7 cellular contexts compared by ENCODE assay signal in genomic region chr6:149319413-149319812, GRCh38. TPM values are rescaled to one million over a fixed set of nuclear protein-coding genes. Genes with fewer than 3 reads are reported as not detected.
DNase-seq lines count a peak whose midpoint lies in the region; ATAC-seq and TF ChIP-seq lines count a peak whose summit lies in the region.

No MANE protein-coding gene starts in this region.

- H3K27ac Mint-ChIP-seq in activated naive CD8-positive, alpha-beta T cell = peak overlapping the region; percentile 98
- H3K27ac Mint-ChIP-seq in immature natural killer cell = peak overlapping the region; percentile 75 to 94 (median 84)
- peak overlapping the region; percentile 96 to 97 for H3K27ac Mint-ChIP-seq in stimulated activated naive CD8-positive, alpha-beta T cell treated with anti-CD3 and anti-CD28 coated beads, Interleukin-15, amount 100 ng/mL, for 72 hours

- no peak overlapping the region for H4K5ac ChIP-seq in mesendoderm (ENCODE audit: low read length)

- H3K9ac ChIP-seq in mesendoderm (ENCODE audit: low read length) = no peak overlapping the region

- peak overlapping the region; percentile 93 for H3K4me3 Mint-ChIP-seq in activated naive CD8-positive, alpha-beta T cell
- peak overlapping the region; percentile 84 to 92 (median 89) for H3K4me3 Mint-ChIP-seq in immature natural killer cell
- peak overlapping the region; percentile 80 to 85 for H3K4me3 Mint-ChIP-seq in stimulated activated naive CD8-positive, alpha-beta T cell treated with anti-CD3 and anti-CD28 coated beads, Interleukin-15, amount 100 ng/mL, for 72 hours

- no peaks in the 10 kb centered on the region for H3K27me3 ChIP-seq in mesendoderm (ENCODE audit: insufficient read depth, low read length, poor library complexity)

- DNase-seq in HFF-Myc (ENCODE audit: extremely low read depth, low read depth) (no peak), immature natural killer cell (no peak), mesendoderm (no peak), NCI-H1417 (lab: John Stamatoyannopoulos, UW) (no peak), HEK293T (ENCODE audit: extremely low spot score) (no peak)
- DNase-seq in stimulated activated naive CD8-positive, alpha-beta T cell treated with anti-CD3 and anti-CD28 coated beads, Interleukin-15, amount 100 ng/mL, for 72 hours = no peak

- no peak overlapping the region for H4K8ac ChIP-seq in mesendoderm (ENCODE audit: low read depth, low read length)

- no peaks in the 10 kb centered on the region for H3K79me1 ChIP-seq in mesendoderm (ENCODE audit: low read length)

- no peak for TF ChIP-seq CTCF in HFF-Myc (IDR thresholded peaks at IDR 0.05; ENCODE audit: low read depth, low read length, missing control alignments)

- H3K9me3 Mint-ChIP-seq in activated naive CD8-positive, alpha-beta T cell (ENCODE audit: low read depth) = no peaks in the 10 kb centered on the region
- no peaks in the 10 kb centered on the region for H3K9me3 Mint-ChIP-seq in immature natural killer cell
- H3K9me3 Mint-ChIP-seq in stimulated activated naive CD8-positive, alpha-beta T cell treated with anti-CD3 and anti-CD28 coated beads, Interleukin-15, amount 100 ng/mL, for 72 hours = no peaks in the 10 kb centered on the region

- H3K4me2 ChIP-seq in mesendoderm (ENCODE audit: low read length) = no peak overlapping the region

- no peak overlapping the region for H2AK5ac ChIP-seq in mesendoderm (ENCODE audit: low read length)

- no peak overlapping the region for H3K4ac ChIP-seq in mesendoderm (ENCODE audit: low read depth, low read length)

- peaks cover 2% of the 10 kb centered on the region for H3K36me3 Mint-ChIP-seq in activated naive CD8-positive, alpha-beta T cell
- no peaks in the 10 kb centered on the region for H3K36me3 Mint-ChIP-seq in immature natural killer cell

- CTCF ChIA-PET in HEK293T (lab: Yijun Ruan, JAX) = no interaction called here

- H3K27me3 Mint-ChIP-seq in activated naive CD8-positive, alpha-beta T cell = no peaks in the 10 kb centered on the region
- peaks cover 3 to 8% (median 4%) of the 10 kb centered on the region in 3 donors for H3K27me3 Mint-ChIP-seq in immature natural killer cell (ENCODE audit: low read depth in 3 of 3)
- H3K27me3 Mint-ChIP-seq in stimulated activated naive CD8-positive, alpha-beta T cell treated with anti-CD3 and anti-CD28 coated beads, Interleukin-15, amount 100 ng/mL, for 72 hours = no peaks in the 10 kb centered on the region

- ATAC-seq in stimulated activated naive CD8-positive, alpha-beta T cell treated with anti-CD3 and anti-CD28 coated beads, Interleukin-15, amount 100 ng/mL, for 72 hours = no peak

- no peak overlapping the region for H3K18ac ChIP-seq in mesendoderm (ENCODE audit: low read length)

- H2BK120ac ChIP-seq in mesendoderm (ENCODE audit: low read depth, low read length) = no peak overlapping the region

- H2BK15ac ChIP-seq in mesendoderm (replicated peaks; ENCODE audit: low read depth) = no peak overlapping the region

- H2BK5ac ChIP-seq in mesendoderm (ENCODE audit: low read length) = no peak overlapping the region

- WGBS in mesendoderm (ENCODE audit: extremely low coverage, insufficient coverage, low lambda C conversion rate) = no CpG with 5 or more reads among the region's 3 CpGs

- POLR2A ChIA-PET in HEK293T (lab: Yijun Ruan, JAX) = no interaction called here

- H3K56ac ChIP-seq in mesendoderm (ENCODE audit: low read length) = no peak overlapping the region

- H3K4me3 ChIP-seq in HFF-Myc (replicated peaks; ENCODE audit: low read depth, low read length) (peak overlapping the region; percentile 69), mesendoderm (ENCODE audit: low read length) (no peak overlapping the region)

- peaks cover 43% of the 10 kb centered on the region for H3K79me2 ChIP-seq in mesendoderm (ENCODE audit: control insufficient read depth, insufficient read depth, low read length)

- no peaks in the 10 kb centered on the region for H3K4me1 ChIP-seq in mesendoderm (ENCODE audit: control insufficient read depth, low read depth, low read length)

- H3K27ac ChIP-seq in mesendoderm (ENCODE audit: low read depth, low read length) = no peak overlapping the region

- H3K36me3 ChIP-seq in mesendoderm (ENCODE audit: control insufficient read depth, insufficient read depth, low read length) = no peaks in the 10 kb centered on the region

- no peak overlapping the region for H3K23ac ChIP-seq in mesendoderm (ENCODE audit: low read length)

- H3K4me1 Mint-ChIP-seq in activated naive CD8-positive, alpha-beta T cell (ENCODE audit: low read depth) = peaks cover 61% of the 10 kb centered on the region
- H3K4me1 Mint-ChIP-seq in immature natural killer cell = peaks cover 42 to 62% of the 10 kb centered on the region in 2 donors
- peaks cover 39% of the 10 kb centered on the region for H3K4me1 Mint-ChIP-seq in stimulated activated naive CD8-positive, alpha-beta T cell treated with anti-CD3 and anti-CD28 coated beads, Interleukin-15, amount 100 ng/mL, for 72 hours

TF ChIP-seq in HEK293T, 16 proteins besides CTCF, POLR2A, EP300 and RAD21:
- no peak for TF ChIP-seq FOXA1 (IDR thresholded peaks at IDR 0.05)
- TF ChIP-seq FOXK2 (IDR thresholded peaks at IDR 0.05) = no peak
- no peak for TF ChIP-seq SUZ12 (IDR thresholded peaks at IDR 0.05)
- no peak for TF ChIP-seq CTBP1 (IDR thresholded peaks at IDR 0.05; ENCODE audit: borderline replicate concordance)
- no peak for TF ChIP-seq BHLHE40 (IDR thresholded peaks at IDR 0.05; ENCODE audit: borderline replicate concordance)
- TF ChIP-seq, protein P1, sequence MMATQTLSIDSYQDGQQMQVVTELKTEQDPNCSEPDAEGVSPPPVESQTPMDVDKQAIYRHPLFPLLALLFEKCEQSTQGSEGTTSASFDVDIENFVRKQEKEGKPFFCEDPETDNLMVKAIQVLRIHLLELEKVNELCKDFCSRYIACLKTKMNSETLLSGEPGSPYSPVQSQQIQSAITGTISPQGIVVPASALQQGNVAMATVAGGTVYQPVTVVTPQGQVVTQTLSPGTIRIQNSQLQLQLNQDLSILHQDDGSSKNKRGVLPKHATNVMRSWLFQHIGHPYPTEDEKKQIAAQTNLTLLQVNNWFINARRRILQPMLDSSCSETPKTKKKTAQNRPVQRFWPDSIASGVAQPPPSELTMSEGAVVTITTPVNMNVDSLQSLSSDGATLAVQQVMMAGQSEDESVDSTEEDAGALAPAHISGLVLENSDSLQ (IDR thresholded peaks at IDR 0.05) = no peak
- no peak for TF ChIP-seq ELF4 (IDR thresholded peaks at IDR 0.05)
- TF ChIP-seq ARNT (IDR thresholded peaks at IDR 0.05) = no peak
- no peak for TF ChIP-seq FOXM1 (IDR thresholded peaks at IDR 0.05; ENCODE audit: borderline replicate concordance)
- TF ChIP-seq SP1 (IDR thresholded peaks at IDR 0.05) = no peak
- TF ChIP-seq TARDBP (IDR thresholded peaks at IDR 0.05) = no peak
- TF ChIP-seq HDGF (IDR thresholded peaks at IDR 0.05; ENCODE audit: borderline replicate concordance) = no peak
- no peak for TF ChIP-seq L3MBTL2 (conservative IDR thresholded peaks at IDR 0.05)
- no peak for TF ChIP-seq LEF1 (IDR thresholded peaks at IDR 0.05; ENCODE audit: borderline replicate concordance)

RNA-seq across cellular contexts. Expression of gene TAB2, which starts 1.9 kb away (rescaled TPM):
- polyA plus RNA-seq in immature natural killer cell = 1 to 10 TPM; 1.1 to 8.5 (median 3.8) TPM
- 71.0 TPM for polyA plus RNA-seq in mesendoderm (2013, experiment 1 of 2)
- 70.4 TPM for polyA plus RNA-seq in mesendoderm (2013, experiment 2 of 2)
